Comparison of ENCODE assay signal across 8 cellular contexts in the genomic region with DNA sequence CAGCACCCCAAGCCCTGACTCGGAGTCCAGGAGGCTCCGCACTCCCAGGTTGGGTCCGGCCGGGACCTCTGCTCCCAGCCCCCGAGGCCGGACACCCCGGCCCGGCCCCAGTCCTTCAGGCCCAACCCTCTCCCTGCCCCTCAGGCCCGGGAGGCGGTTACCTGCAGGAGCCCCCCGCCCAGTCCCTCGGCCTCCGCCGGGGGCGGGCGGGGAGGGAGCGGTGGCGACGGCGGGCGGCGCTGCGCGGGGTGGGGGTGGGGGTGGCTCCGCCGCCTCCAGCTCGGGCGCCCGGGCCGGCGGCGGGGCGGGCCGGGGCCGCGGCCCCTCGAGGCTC. TPM values are rescaled to one million over a fixed set of nuclear protein-coding genes. Genes with fewer than 3 reads are reported as not detected.
DNase-seq lines count a peak whose midpoint lies in the region; ATAC-seq, FAIRE-seq and TF ChIP-seq lines count a peak whose summit lies in the region.

No MANE protein-coding gene starts in this region.

- peak overlapping the region; percentile 10 for H3K56ac ChIP-seq in H1 (replicated peaks; ENCODE audit: insufficient read length, low read depth, low read length)

- H3K27me3 ChIP-seq in H1 (replicated peaks in 1 of 4; ENCODE audit: control insufficient read depth in 3 of 4, extremely low read depth in 1 of 4, insufficient read depth in 3 of 4, low read length in 3 of 4) (peaks cover 0 to 8% (median 4%) of the 10 kb centered on the region in 4 experiments; a peak in 4 of 7 replicates), muscle layer of duodenum (ENCODE audit: low read depth, low read length) (no peaks in the 10 kb centered on the region)

- no peak overlapping the region for H3K23ac ChIP-seq in H1 (ENCODE audit: insufficient read length)

- peaks cover 4% of the 10 kb centered on the region; the same call in 1 of the 2 replicates for H3K23me2 ChIP-seq in H1 (ENCODE audit: low read depth, low read length)

- H2BK12ac ChIP-seq in H1 (ENCODE audit: low read depth, low read length), result no peak overlapping the region

- H3K36me3 ChIP-seq in H1 (ENCODE audit: control insufficient read depth in 2 of 4, insufficient read depth in 4 of 4, low read length in 3 of 4) (no peaks in the 10 kb centered on the region), muscle layer of duodenum (ENCODE audit: control insufficient read depth in 1 of 2, insufficient read depth in 2 of 2, low read length in 2 of 2) (no peaks in the 10 kb centered on the region)

- H3K4me3 Mint-ChIP-seq in activated T-cell treated with anti-CD3 and anti-CD28 coated beads, Interleukin-2, amount 50 U/mL, for 4 hours, result peak overlapping the region; percentile 97

- H3K4me2 ChIP-seq in H1 (ENCODE audit: insufficient read depth in 1 of 2, low read depth in 2 of 2, low read length in 2 of 2), result peak overlapping the region; percentile 80 to 81

- CTCF ChIA-PET in H1 (lab: Charles Lee; ENCODE audit: partially characterized antibody), result interaction anchor here (1.4 kb wide), 1 partner anchor 101 kb away, joined by 4 read pairs; no protein-coding TSS in a partner anchor

- DNase-seq in activated T-cell treated with anti-CD3 and anti-CD28 coated beads, Interleukin-2, amount 50 U/mL, for 4 hours, result peak; percentile 28
- DNase-seq in activated T-cell treated with anti-CD3 and anti-CD28 coated beads for 4 hours, result no peak
- peak; percentile 15 for DNase-seq in SW480 (ENCODE audit: low spot score)
- DNase-seq in H1 (ENCODE audit: low read depth in 1 of 2, low spot score in 2 of 2), result peak in 1 of 2 experiments; percentile 73
- no peak for DNase-seq in posterior vena cava (ENCODE audit: low spot score)
- no peak for DNase-seq in posterior cingulate gyrus

- no peak overlapping the region for H4K91ac ChIP-seq in H1 (replicated peaks; ENCODE audit: insufficient read length, low read length)

- no peak overlapping the region for H2BK120ac ChIP-seq in H1 (replicated peaks; ENCODE audit: low read depth, low read length)

- no peaks in the 10 kb centered on the region for H3K27me3 Mint-ChIP-seq in activated T-cell treated with anti-CD3 and anti-CD28 coated beads, Interleukin-2, amount 50 U/mL, for 4 hours (ENCODE audit: low read depth)

- no peak overlapping the region for H3K14ac ChIP-seq in H1 (ENCODE audit: insufficient read length)

- 0% methylated on average over 4 of the region's 37 CpGs; no CpG with 5 or more reads in 1 of the 2 experiments for WGBS in H1 (ENCODE audit: extremely low coverage in 1 of 2, insufficient coverage in 1 of 2, insufficient read length in 1 of 2, insufficient replicate concordance in 2 of 2, low coverage in 1 of 2, low lambda C conversion rate in 2 of 2, missing lambda C conversion rate in 1 of 2), 2 experiments

- H3K9ac ChIP-seq in H1 (replicated peaks in 1 of 4; ENCODE audit: extremely low read depth in 1 of 4, low read depth in 3 of 4, low read length in 3 of 4), result peak overlapping the region in 3 of 4 experiments; percentile 67 to 87 (median 76); a peak in 6 of 7 replicates

- no peak for FAIRE-seq in H1 (lab: Jason Lieb, UNC)

- H3K18ac ChIP-seq in H1 (ENCODE audit: extremely low read depth, low read length), result peak overlapping the region; percentile 66; the same call in 1 of the 2 replicates

- no peak overlapping the region for H2BK15ac ChIP-seq in H1 (ENCODE audit: low read length)

- no peaks in the 10 kb centered on the region for H3K9me3 Mint-ChIP-seq in activated T-cell treated with anti-CD3 and anti-CD28 coated beads, Interleukin-2, amount 50 U/mL, for 4 hours

- H3K79me2 ChIP-seq in H1 (ENCODE audit: control insufficient read depth in 1 of 2, insufficient read depth in 2 of 2, low read length in 2 of 2), result peaks cover 23 to 43% of the 10 kb centered on the region in 2 experiments

- no peak for TF ChIP-seq POLR2A in H1 (IDR thresholded peaks at IDR 0.05; ENCODE audit: control extremely low read depth in 1 of 2, low read depth in 2 of 2, low read length in 2 of 2)

- peaks cover 15 to 25% (median 18%) of the 10 kb centered on the region in 4 experiments for H3K4me1 ChIP-seq in H1 (replicated peaks in 1 of 4; ENCODE audit: control insufficient read depth in 3 of 4, insufficient read depth in 4 of 4, low read length in 3 of 4)
- peaks cover 4 to 15% of the 10 kb centered on the region in 2 donors for H3K4me1 ChIP-seq in muscle layer of duodenum (ENCODE audit: control insufficient read depth in 1 of 2, insufficient read depth in 2 of 2, low read length in 2 of 2)

- H3K4me1 Mint-ChIP-seq in activated T-cell treated with anti-CD3 and anti-CD28 coated beads, Interleukin-2, amount 50 U/mL, for 4 hours (ENCODE audit: low read depth), result peaks cover 37% of the 10 kb centered on the region

- H2AFZ ChIP-seq in H1 (ENCODE audit: low read length), result no peak overlapping the region

- H4K5ac ChIP-seq in H1 (ENCODE audit: insufficient read length, low read depth, low read length), result no peak overlapping the region

- H3K36me3 Mint-ChIP-seq in activated T-cell treated with anti-CD3 and anti-CD28 coated beads, Interleukin-2, amount 50 U/mL, for 4 hours (ENCODE audit: insufficient read depth), result no peaks in the 10 kb centered on the region

- TF ChIP-seq CTCF in H1 (IDR thresholded peaks at IDR 0.05; ENCODE audit: control extremely low read depth in 1 of 3, insufficient read depth in 1 of 3, low read depth in 1 of 3, low read length in 3 of 3), result no peak

- POLR2A ChIA-PET in H1 (lab: Charles Lee; ENCODE audit: partially characterized antibody), result no interaction called here

- peaks cover 5% of the 10 kb centered on the region for H3K79me1 ChIP-seq in H1 (ENCODE audit: low read depth, low read length)

- no peak overlapping the region for H2AK5ac ChIP-seq in H1 (ENCODE audit: low read depth, low read length)

- intact Hi-C loops in posterior vena cava (cut with DNase I) (loop anchor here (5.0 to 10.0 kb wide), 2 partner anchors 65 to 167 kb away; no protein-coding TSS in a partner anchor), posterior cingulate gyrus (cut with DNase I) (no loop called here)

- peak; percentile 63 to 64 for ATAC-seq in activated T-cell treated with anti-CD3 and anti-CD28 coated beads, Interleukin-2, amount 50 U/mL, for 4 hours
- peak; percentile 48 for ATAC-seq in HG03045 (IDR thresholded peaks at IDR 0.05; ENCODE audit: unreplicated experiment)

- H4K8ac ChIP-seq in H1 (ENCODE audit: extremely low read depth, insufficient read depth, low read length), result peak overlapping the region; percentile 93; the same call in 1 of the 2 replicates

- H3K9me3 ChIP-seq in H1 (ENCODE audit: insufficient read depth in 2 of 2, low read depth in 1 of 2, low read length in 1 of 2), result no peaks in the 10 kb centered on the region
- H3K9me3 ChIP-seq in muscle layer of duodenum (ENCODE audit: control insufficient read depth in 1 of 2, low read length in 2 of 2), result no peaks in the 10 kb centered on the region

- no peak overlapping the region for H3K4ac ChIP-seq in H1 (replicated peaks; ENCODE audit: insufficient read length, low read depth, low read length)

- H2BK20ac ChIP-seq in H1 (ENCODE audit: low read length), result no peak overlapping the region

- H3K4me3 ChIP-seq in H1 (ENCODE audit: extremely low read depth in 1 of 4, insufficient read depth in 2 of 4, low read depth in 3 of 4, low read length in 4 of 4) (peak overlapping the region; percentile 77 to 86 (median 83)), muscle layer of duodenum (ENCODE audit: low read depth in 1 of 2, low read length in 2 of 2) (peak overlapping the region; percentile 68 to 98)

- H4K20me1 ChIP-seq in H1 (replicated peaks in 1 of 2; ENCODE audit: control insufficient read depth in 1 of 2, insufficient read depth in 2 of 2, low read length in 2 of 2), result peaks cover 20 to 28% of the 10 kb centered on the region in 2 experiments

- H3K27ac ChIP-seq in H1 (ENCODE audit: low read depth, low read length) (peak overlapping the region; percentile 72; the same call in 1 of the 2 replicates), muscle layer of duodenum (ENCODE audit: low read length) (peak overlapping the region; percentile 39)

- no peak for TF ChIP-seq EP300 in H1 (IDR thresholded peaks at IDR 0.05; ENCODE audit: borderline replicate concordance in 1 of 2, low read depth in 2 of 2, low read length in 2 of 2)

- no peak for TF ChIP-seq RAD21 in H1 (IDR thresholded peaks at IDR 0.05 in 1 of 2, conservative IDR thresholded peaks at IDR 0.05 in 1 of 2; ENCODE audit: low read depth in 2 of 2, low read length in 2 of 2)

- peak overlapping the region; percentile 77; the same call in 1 of the 2 replicates for H2BK5ac ChIP-seq in H1 (ENCODE audit: low read depth, low read length)

TF ChIP-seq in H1, 55 proteins besides CTCF, POLR2A, EP300 and RAD21:
- TF ChIP-seq YY1 (IDR thresholded peaks at IDR 0.05; ENCODE audit: low read depth, low read length) (no peak), TAF7 (optimal IDR thresholded peaks at IDR 0.05; ENCODE audit: borderline replicate concordance, low read depth, low read length) (peak; percentile 6), JUND (IDR thresholded peaks at IDR 0.05; ENCODE audit: low read length) (no peak), TAF1 (IDR thresholded peaks at IDR 0.05; ENCODE audit: low read depth, low read length) (no peak), SP1 (IDR thresholded peaks at IDR 0.05; ENCODE audit: low read depth, low read length) (no peak), SIRT6 (IDR thresholded peaks at IDR 0.05; ENCODE audit: low read length) (no peak)

RNA-seq across cellular contexts. Expression of a gene that starts 0.3 kb away (rescaled TPM):
- total RNA-seq in activated T-cell treated with anti-CD3 and anti-CD28 coated beads, Interleukin-2, amount 50 U/mL, for 4 hours, result 10 to 100 TPM; 68.1 to 74.4 (median 69.9) TPM
- 79.8 and 80.4 TPM in 2 replicates for total RNA-seq in H1 (2021; fragmentation: NEBNext Ultra II Directional; extraction: Animal tissue kit (Norgen Biotek cat#: 25700))
- polyA plus RNA-seq in H1 (2011; rRNA removed), result 22.0 and 23.3 TPM in 2 replicates
- 30.3 TPM for polyA plus RNA-seq in H1 (2011; cell fraction: cytosol; rRNA removed)
- 38.0 TPM for polyA plus RNA-seq in H1 (2011; cell fraction: nucleus; rRNA removed)
- polyA plus RNA-seq in H1 (2012, experiment 1 of 2), result 32.2 to 35.2 TPM (median 33.5 TPM) in 4 replicates
- polyA plus RNA-seq in H1 (2012, experiment 2 of 2), result 6.0 TPM
- polyA plus RNA-seq in H1 (2013, experiment 1 of 2), result 23.5 TPM
- 22.7 TPM for polyA plus RNA-seq in H1 (2013, experiment 2 of 2)
- polyA minus RNA-seq in H1 (2011; rRNA and poly(A)+ RNA removed), result 101 TPM in 2 replicates
- 35.6 TPM for polyA minus RNA-seq in H1 (2011; cell fraction: cytosol; rRNA and poly(A)+ RNA removed)
- polyA minus RNA-seq in H1 (2011; cell fraction: nucleus; rRNA and poly(A)+ RNA removed), result 74.0 TPM
- total RNA-seq in posterior vena cava, result 10 to 100 TPM; 26.9 to 27.2 TPM

Comparison
In these comparisons a context has a peak if more than half of its experiments do, and no peak if none do; other contexts are left out.
1. DNase-seq: peak in activated T-cell treated with anti-CD3 and anti-CD28 coated beads, Interleukin-2, amount 50 U/mL, for 4 hours (single experiment) and SW480 (single experiment); none in activated T-cell treated with anti-CD3 and anti-CD28 coated beads for 4 hours (single experiment), posterior vena cava (single experiment) and posterior cingulate gyrus (0 of 10).